26 cellular contexts compared by ENCODE assay signal in genomic region chr3:142013331-142013730, GRCh38.
"Had no signal": no experiment of that assay in that cellular context is flagged by ENCODE, and none has a peak within 500 bp of the region (broad histone marks: within the 10 kb centered on the region; RNA-seq: fewer than 3 reads in every experiment).

No MANE protein-coding gene starts in this region.

- H3K36me3 Mint-ChIP-seq: activated CD4-positive, alpha-beta memory T cell treated with anti-CD3 and anti-CD28 coated beads for 36 hours; activated naive CD4-positive, alpha-beta T cell treated with anti-CD3 and anti-CD28 coated beads, Interleukin-2, amount 50 U/mL, for 72 hours had no signal

- H3K4me3 Mint-ChIP-seq: activated CD4-positive, alpha-beta memory T cell treated with anti-CD3 and anti-CD28 coated beads for 36 hours; activated CD4-positive, alpha-beta T cell treated with anti-CD3 and anti-CD28 coated beads, Interleukin-2, amount 10 ng/mL, durations not matched to agents 7 days and 5 days; activated naive CD8-positive, alpha-beta T cell treated with anti-CD3 and anti-CD28 coated beads, Interleukin-2, amount 50 U/mL, for 24 hours; activated T-cell treated with anti-CD3 and anti-CD28 coated beads, Interleukin-2, amount 50 U/mL, for 4 hours; brain; central memory CD8-positive, alpha-beta T cell; T-helper 17 cell had no signal

- H3K27ac ChIP-seq: PC-9, VCaP had no signal

- FAIRE-seq: astrocyte had no signal

- H3K9me3 Mint-ChIP-seq: activated CD4-positive, alpha-beta memory T cell treated with anti-CD3 and anti-CD28 coated beads for 36 hours; activated CD4-positive, alpha-beta T cell treated with anti-CD3 and anti-CD28 coated beads, Interleukin-2, amount 10 ng/mL, durations not matched to agents 7 days and 5 days; activated naive CD4-positive, alpha-beta T cell treated with anti-CD3 and anti-CD28 coated beads, Interleukin-2, amount 50 U/mL, for 72 hours; activated naive CD8-positive, alpha-beta T cell treated with anti-CD3 and anti-CD28 coated beads, Interleukin-2, amount 50 U/mL, for 24 hours; activated T-cell treated with anti-CD3 and anti-CD28 coated beads, Interleukin-2, amount 50 U/mL, for 4 hours; central memory CD8-positive, alpha-beta T cell had no signal

- H2AFZ ChIP-seq: PC-9 had no signal

- H3K4me1 Mint-ChIP-seq: activated CD4-positive, alpha-beta T cell treated with anti-CD3 and anti-CD28 coated beads, Interleukin-2, amount 10 ng/mL, durations not matched to agents 7 days and 5 days; activated naive CD8-positive, alpha-beta T cell treated with anti-CD3 and anti-CD28 coated beads, Interleukin-2, amount 50 U/mL, for 24 hours; T-helper 17 cell had no signal

- H3K27ac Mint-ChIP-seq: activated CD4-positive, alpha-beta memory T cell treated with anti-CD3 and anti-CD28 coated beads for 36 hours; activated CD4-positive, alpha-beta T cell treated with anti-CD3 and anti-CD28 coated beads, Interleukin-2, amount 10 ng/mL, durations not matched to agents 7 days and 5 days; activated naive CD4-positive, alpha-beta T cell treated with anti-CD3 and anti-CD28 coated beads, Interleukin-2, amount 50 U/mL, for 72 hours; activated naive CD8-positive, alpha-beta T cell treated with anti-CD3 and anti-CD28 coated beads, Interleukin-2, amount 50 U/mL, for 24 hours; brain; T-helper 17 cell had no signal

- H3K4me3 ChIP-seq: PC-9 had no signal

- ATAC-seq: activated naive CD8-positive, alpha-beta T cell treated with anti-CD3 and anti-CD28 coated beads, Interleukin-2, amount 50 U/mL, for 24 hours; activated T-cell treated with anti-CD3 and anti-CD28 coated beads, Interleukin-2, amount 50 U/mL, for 4 hours; T-helper 17 cell had no signal

- H3K27me3 Mint-ChIP-seq: activated CD4-positive, alpha-beta memory T cell treated with anti-CD3 and anti-CD28 coated beads for 36 hours; activated CD4-positive, alpha-beta T cell treated with anti-CD3 and anti-CD28 coated beads, Interleukin-2, amount 10 ng/mL, durations not matched to agents 7 days and 5 days; activated naive CD8-positive, alpha-beta T cell treated with anti-CD3 and anti-CD28 coated beads, Interleukin-2, amount 50 U/mL, for 24 hours; brain; central memory CD8-positive, alpha-beta T cell; T-helper 17 cell had no signal

- DNase-seq: activated CD4-positive, alpha-beta memory T cell treated with anti-CD3 and anti-CD28 coated beads for 36 hours; activated CD4-positive, alpha-beta T cell treated with anti-CD3 and anti-CD28 coated beads, Interleukin-2, amount 10 ng/mL, durations not matched to agents 7 days and 5 days; activated CD4-positive, CD25-positive, alpha-beta regulatory T cell; activated CD8-positive, alpha-beta memory T cell treated with anti-CD3 and anti-CD28 coated beads for 24 hours; activated effector memory CD4-positive, alpha-beta T cell treated with anti-CD3 and anti-CD28 coated beads, Interleukin-2, amount 50 U/mL, for 16 hours; activated naive CD4-positive, alpha-beta T cell treated with Interleukin-2 at 50 U/mL for 16 hours; activated naive CD8-positive, alpha-beta T cell treated with anti-CD3 and anti-CD28 coated beads, Interleukin-2, amount 50 U/mL, for 24 hours; activated T-cell treated with anti-CD3 and anti-CD28 coated beads, Interleukin-2, amount 50 U/mL, for 4 hours; amniotic stem cell; KG1; NCI-H1048; NCI-H146; NCI-H187 treated with DMSO at 0.1 percent for 48 hours; NCI-H2081 treated with DMSO at 0.1 percent for 48 hours; NCI-H446; NCI-H524; PC-9; SHP77 treated with DMSO at 0.1 percent for 48 hours; SW 1271; T-helper 17 cell; T1000 had no signal

- H3K4me2 ChIP-seq: PC-9 had no signal
